15 cellular contexts compared by ENCODE assay signal in genomic region chr4:161249779-161250440, GRCh38.
"Had no signal": no experiment of that assay in that cellular context is flagged by ENCODE, and none has a peak within 500 bp of the region (broad histone marks: within the 10 kb centered on the region; RNA-seq: fewer than 3 reads in every experiment).

No MANE protein-coding gene starts in this region.

- DNase-seq: cerebellar nuclear complex; effector memory CD8-positive, alpha-beta T cell; gastrocnemius medialis; heart right ventricle; hypothalamus; kidney glomerular epithelial cell; mammary epithelial cell; stimulated activated CD4-positive, alpha-beta T cell treated with anti-CD3 and anti-CD28 coated beads, Interleukin-4, amount 100 ng/mL, for 24 hours; tibial artery had no signal

- H3K4me1 Mint-ChIP-seq: stimulated activated memory B cell treated with anti-CD40 and anti-IgM and Interleukin-4, amounts not matched to agents 10 μg/mL and 1 μg/mL and 100 μg/mL, for 72 hours had no signal

- H3K36me3 ChIP-seq: esophagus muscularis mucosa, gastrocnemius medialis, heart right ventricle, tibial artery had no signal

- H3K4me3 Mint-ChIP-seq: dendritic cell treated with granulocyte-macrophage colony-stimulating factor and Interleukin-4, amounts not matched to agents 40 ng/mL and 50 ng/mL, for 4 days; effector memory CD8-positive, alpha-beta T cell; natural killer cell treated with Interleukin-12 subunit alpha and Interleukin-12 subunit beta and Interleukin-15 and Interleukin-18, amount 100 ng/mL, for 72 hours; stimulated activated memory B cell treated with anti-CD40 and anti-IgM and Interleukin-4, amounts not matched to agents 10 μg/mL and 1 μg/mL and 100 μg/mL, for 72 hours; stimulated activated naive CD8-positive, alpha-beta T cell treated with anti-CD3 and anti-CD28 coated beads, Interleukin-15, Interleukin-2, amounts not matched to agents 100 ng/mL and 50 ng/mL, for 24 hours had no signal

- H3K27me3 ChIP-seq: esophagus muscularis mucosa, gastrocnemius medialis, heart right ventricle, tibial artery had no signal

- H3K27me3 Mint-ChIP-seq: dendritic cell treated with granulocyte-macrophage colony-stimulating factor and Interleukin-4, amounts not matched to agents 40 ng/mL and 50 ng/mL, for 4 days; effector memory CD8-positive, alpha-beta T cell; natural killer cell treated with Interleukin-12 subunit alpha and Interleukin-12 subunit beta and Interleukin-15 and Interleukin-18, amount 100 ng/mL, for 72 hours; stimulated activated memory B cell treated with anti-CD40 and anti-IgM and Interleukin-4, amounts not matched to agents 10 μg/mL and 1 μg/mL and 100 μg/mL, for 72 hours; stimulated activated naive CD8-positive, alpha-beta T cell treated with anti-CD3 and anti-CD28 coated beads, Interleukin-15, Interleukin-2, amounts not matched to agents 100 ng/mL and 50 ng/mL, for 24 hours had no signal

- ATAC-seq: effector memory CD8-positive, alpha-beta T cell; gastrocnemius medialis; heart right ventricle; natural killer cell treated with Interleukin-12 subunit alpha and Interleukin-12 subunit beta and Interleukin-15 and Interleukin-18, amount 100 ng/mL, for 72 hours; stimulated activated memory B cell treated with anti-CD40 and anti-IgM and Interleukin-4, amounts not matched to agents 10 μg/mL and 1 μg/mL and 100 μg/mL, for 72 hours had no signal

- H3K36me3 Mint-ChIP-seq: stimulated activated memory B cell treated with anti-CD40 and anti-IgM and Interleukin-4, amounts not matched to agents 10 μg/mL and 1 μg/mL and 100 μg/mL, for 72 hours had no signal

- H3K9me3 ChIP-seq: gastrocnemius medialis had no signal

- H3K27ac Mint-ChIP-seq: dendritic cell treated with granulocyte-macrophage colony-stimulating factor and Interleukin-4, amounts not matched to agents 40 ng/mL and 50 ng/mL, for 4 days; effector memory CD8-positive, alpha-beta T cell; natural killer cell treated with Interleukin-12 subunit alpha and Interleukin-12 subunit beta and Interleukin-15 and Interleukin-18, amount 100 ng/mL, for 72 hours; stimulated activated memory B cell treated with anti-CD40 and anti-IgM and Interleukin-4, amounts not matched to agents 10 μg/mL and 1 μg/mL and 100 μg/mL, for 72 hours; stimulated activated naive CD8-positive, alpha-beta T cell treated with anti-CD3 and anti-CD28 coated beads, Interleukin-15, Interleukin-2, amounts not matched to agents 100 ng/mL and 50 ng/mL, for 24 hours had no signal

- H3K27ac ChIP-seq: epithelial cell of prostate, esophagus muscularis mucosa, gastrocnemius medialis, heart right ventricle, tibial artery had no signal

- H3K4me1 ChIP-seq: esophagus muscularis mucosa, gastrocnemius medialis, heart right ventricle, tibial artery had no signal

- H3K4me3 ChIP-seq: esophagus muscularis mucosa, gastrocnemius medialis, heart right ventricle, tibial artery had no signal
